Comparison of ENCODE assay signal across 8 cellular contexts in genomic region chr5:150487199-150488061, GRCh38. TPM values are rescaled to one million over a fixed set of nuclear protein-coding genes. Genes with fewer than 3 reads are reported as not detected.
DNase-seq lines count a peak whose midpoint lies in the region; TF ChIP-seq lines count a peak whose summit lies in the region.

No MANE protein-coding gene starts in this region.

- DNase-seq in Calu3 = no peak
- peak; percentile 66 for DNase-seq in SKM-1 treated with dmso at 0.1 percent for 144 hours (lab: John Stamatoyannopoulos, UW; ENCODE audit: unreplicated experiment)
- DNase-seq in central memory CD4-positive, alpha-beta T cell = no peak
- DNase-seq in activated gamma-delta T cell treated with Interleukin-2 at 50 U/mL for 16 hours = no peak
- DNase-seq in stimulated activated CD4-positive, alpha-beta T cell treated with anti-CD3 and anti-CD28 coated beads, Interleukin-2, amount 100 ng/mL, for 24 hours = no peak

- CTCF ChIA-PET in Calu3 (lab: Charles Lee) = interaction anchor here (0.7 to 1.6 kb wide), 3 partner anchors 23 to 58 kb away, joined by 3 to 7 read pairs (median 4); no protein-coding TSS in a partner anchor
- CTCF ChIA-PET in HEK293 (lab: Yijun Ruan, JAX) = interaction anchor here (0.6 to 2.1 kb wide), 7 partner anchors 20 to 675 kb away, joined by 3 to 6 read pairs (median 5); no protein-coding TSS in a partner anchor

- WGBS in esophagus, 2 donors = 28 to 35% methylated on average over 10 of the region's 10 CpGs

- H3K4me1 Mint-ChIP-seq in Calu3 (ENCODE audit: low read depth, unreplicated experiment) = peaks cover 46% of the 10 kb centered on the region

- H3K27me3 ChIP-seq in esophagus (ENCODE audit: control insufficient read depth in 1 of 2, insufficient read depth in 2 of 2, low read length in 2 of 2) = no peaks in the 10 kb centered on the region
- no peaks in the 10 kb centered on the region for H3K27me3 ChIP-seq in muscle layer of duodenum (ENCODE audit: low read depth, low read length)

- H3K9me3 ChIP-seq in HEK293 (ENCODE audit: control insufficient read depth, insufficient read depth, low read depth, low read length) = no peaks in the 10 kb centered on the region
- no peaks in the 10 kb centered on the region for H3K9me3 ChIP-seq in esophagus (ENCODE audit: control insufficient read depth in 2 of 2, insufficient read depth in 1 of 2, low read depth in 1 of 2, low read length in 1 of 2)
- no peaks in the 10 kb centered on the region for H3K9me3 ChIP-seq in muscle layer of duodenum (ENCODE audit: control insufficient read depth in 1 of 2, low read length in 2 of 2)

- H3K9me3 Mint-ChIP-seq in Calu3 (ENCODE audit: low read depth, unreplicated experiment) = no peaks in the 10 kb centered on the region

- H3K27me3 Mint-ChIP-seq in Calu3 (ENCODE audit: unreplicated experiment) = no peaks in the 10 kb centered on the region

- TF ChIP-seq CTCF in Calu3 (IDR thresholded peaks at IDR 0.05; ENCODE audit: unreplicated experiment) = no peak
- TF ChIP-seq CTCF in HEK293 (tag by site-specific recombination; IDR thresholded peaks at IDR 0.05) = peak; percentile 37

- intact Hi-C loops in Calu3 (cut with micrococcal nuclease; ENCODE audit: unreplicated experiment) = loop anchor here (5.0 kb wide), 1 partner anchor 35 kb away; no protein-coding TSS in a partner anchor

- peaks cover 0 to 5% of the 10 kb centered on the region in 2 experiments; a peak in 2 of 3 replicates for H3K36me3 ChIP-seq in HEK293 (ENCODE audit: control insufficient read depth in 2 of 2, insufficient read depth in 1 of 2, low read length in 2 of 2)
- H3K36me3 ChIP-seq in esophagus (ENCODE audit: control insufficient read depth in 2 of 2, insufficient read depth in 2 of 2, low read length in 1 of 2) = peaks cover 0 to 3% of the 10 kb centered on the region in 2 donors
- H3K36me3 ChIP-seq in muscle layer of duodenum (ENCODE audit: control insufficient read depth in 1 of 2, insufficient read depth in 2 of 2, low read length in 2 of 2) = peaks cover 0 to 8% of the 10 kb centered on the region in 2 donors

- H3K27ac ChIP-seq in HEK293 (ENCODE audit: extremely low read depth, low read depth, low read length) = peak overlapping the region; percentile 92; the same call in 1 of the 2 replicates
- H3K27ac ChIP-seq in esophagus (ENCODE audit: low read depth in 2 of 2, low read length in 1 of 2) = peak overlapping the region; percentile 92 to 98
- peak overlapping the region; percentile 76 for H3K27ac ChIP-seq in muscle layer of duodenum (ENCODE audit: low read length)

- H3K4me3 ChIP-seq in HEK293 (ENCODE audit: low read depth, low read length) (peak overlapping the region; percentile 87), esophagus (ENCODE audit: low read depth in 1 of 2, low read length in 2 of 2) (peak overlapping the region; percentile 68 to 94), muscle layer of duodenum (ENCODE audit: low read depth in 1 of 2, low read length in 2 of 2) (peak overlapping the region; percentile 51 to 78)

- peak overlapping the region; percentile 61 for H3K4me3 Mint-ChIP-seq in Calu3 (ENCODE audit: low read depth, unreplicated experiment)

- POLR2A ChIA-PET in HEK293 (lab: Yijun Ruan, JAX) = interaction anchor here (0.9 to 3.5 kb wide), 3 partner anchors 10 to 58 kb away, joined by 3 to 11 read pairs (median 9); no protein-coding TSS in a partner anchor

- peak overlapping the region; percentile 32 for H3K27ac Mint-ChIP-seq in Calu3 (ENCODE audit: unreplicated experiment)

- peaks cover 29% of the 10 kb centered on the region for H3K36me3 Mint-ChIP-seq in Calu3 (ENCODE audit: insufficient read depth, unreplicated experiment)

- TSS peak; percentile 47 for BruUV-seq in Calu3 (replicated peaks; lab: Mats Ljungman, UMichigan)

- H3K4me1 ChIP-seq in HEK293 (ENCODE audit: control insufficient read depth, insufficient read depth, low read length) (peaks cover 26% of the 10 kb centered on the region), esophagus (ENCODE audit: control insufficient read depth in 2 of 2, insufficient read depth in 2 of 2, low read length in 1 of 2) (peaks cover 13 to 39% of the 10 kb centered on the region in 2 donors), muscle layer of duodenum (ENCODE audit: control insufficient read depth in 1 of 2, insufficient read depth in 2 of 2, low read length in 2 of 2) (peaks cover 50 to 62% of the 10 kb centered on the region in 2 donors)

TF ChIP-seq in HEK293, 187 proteins besides CTCF, POLR2A, EP300 and RAD21 (continues in another document):
- TF ChIP-seq ZBTB8A (tag by site-specific recombination; IDR thresholded peaks at IDR 0.05) (peak; percentile 63), ZNF768 (tag by site-specific recombination; IDR thresholded peaks at IDR 0.05) (no peak), OSR2 (tag by site-specific recombination; IDR thresholded peaks at IDR 0.05) (no peak), SCRT2 (tag by site-specific recombination; IDR thresholded peaks at IDR 0.05) (peak; percentile 80), ZNF48 (tag by site-specific recombination; IDR thresholded peaks at IDR 0.05) (no peak), ZNF221 (tag by site-specific recombination; IDR thresholded peaks at IDR 0.05; ENCODE audit: borderline replicate concordance) (no peak), ZNF114 (tag by site-specific recombination; IDR thresholded peaks at IDR 0.05) (no peak), ZNF600 (tag by site-specific recombination; IDR thresholded peaks at IDR 0.05) (0 out of 2 replicates have a peak, but pooled peaks have one; percentile 11), ZNF394 (tag by site-specific recombination; IDR thresholded peaks at IDR 0.05; ENCODE audit: borderline replicate concordance) (no peak), GLI4 (tag by site-specific recombination; IDR thresholded peaks at IDR 0.05) (no peak), GLIS1 (tag by site-specific recombination; IDR thresholded peaks at IDR 0.05) (peak; percentile 65), ZNF112 (tag by site-specific recombination; IDR thresholded peaks at IDR 0.05) (no peak), ZNF184 (tag by site-specific recombination; IDR thresholded peaks at IDR 0.05) (no peak), ZNF280C (tag by site-specific recombination; IDR thresholded peaks at IDR 0.05) (no peak), ZNF701 (tag by site-specific recombination; IDR thresholded peaks at IDR 0.05) (no peak), INSM2 (tag by site-specific recombination; IDR thresholded peaks at IDR 0.05) (0 out of 2 replicates have a peak, but pooled peaks have one; percentile 20), ZNF157 (tag by site-specific recombination; IDR thresholded peaks at IDR 0.05) (no peak), ZNF169 (tag by site-specific recombination; IDR thresholded peaks at IDR 0.05) (no peak), ZNF362 (tag by site-specific recombination; IDR thresholded peaks at IDR 0.05) (0 out of 2 replicates have a peak, but pooled peaks have one; percentile 21), ZBTB17 (tag by site-specific recombination; IDR thresholded peaks at IDR 0.05) (no peak)

RNA-seq across cellular contexts. Expression of gene NDST1, which starts 20.5 kb away (rescaled TPM):
- total RNA-seq in Calu3 (2022) = 62.5 and 72.6 TPM in 2 replicates
- 10 to 100 TPM; 29.9 to 37.3 TPM for polyA plus RNA-seq in esophagus

RNA-seq across cellular contexts. Expression of gene RPS14, which starts 37.9 kb away (rescaled TPM):
- total RNA-seq in Calu3 (2022) = 2,194 and 2,330 TPM in 2 replicates
- polyA plus RNA-seq in esophagus = 1,000 to 10,000 TPM; 2,283 to 4,187 TPM
